Comparison of ENCODE assay signal across 11 cellular contexts in genomic region chr9:136695435-136695895, GRCh38. TPM values are rescaled to one million over a fixed set of nuclear protein-coding genes. Genes with fewer than 3 reads are reported as not detected.
DNase-seq lines count a peak whose midpoint lies in the region; ATAC-seq and TF ChIP-seq lines count a peak whose summit lies in the region.
"Had no signal": no experiment of that assay in that cellular context is flagged by ENCODE, and none has a peak within 500 bp of the region (broad histone marks: within the 10 kb centered on the region; RNA-seq: fewer than 3 reads in every experiment).

No MANE protein-coding gene starts in this region.

- H3K27ac Mint-ChIP-seq in progenitor cell of endocrine pancreas: no peak overlapping the region
- H3K27ac Mint-ChIP-seq: T-cell had no signal

- no peak for TF ChIP-seq POLR2A in testis (IDR thresholded peaks at IDR 0.05)

- no peak overlapping the region for H3K4me3 Mint-ChIP-seq in progenitor cell of endocrine pancreas (ENCODE audit: low read depth)

- no peaks in the 10 kb centered on the region for H3K36me3 ChIP-seq in testis (ENCODE audit: low read depth, missing control alignments)
- H3K36me3 ChIP-seq: ovary had no signal

- H3K4me1 Mint-ChIP-seq in progenitor cell of endocrine pancreas (ENCODE audit: low read depth): peaks cover 31% of the 10 kb centered on the region

- no peaks in the 10 kb centered on the region for H3K9me3 Mint-ChIP-seq in progenitor cell of endocrine pancreas (ENCODE audit: low read depth)
- H3K9me3 Mint-ChIP-seq: T-cell had no signal

- H3K9me3 ChIP-seq in testis: no peaks in the 10 kb centered on the region
- H3K9me3 ChIP-seq: ovary had no signal

- TF ChIP-seq CTCF in 22Rv1 (IDR thresholded peaks at IDR 0.05) (no peak), progenitor cell of endocrine pancreas (IDR thresholded peaks at IDR 0.05; ENCODE audit: unreplicated experiment) (no peak), testis (IDR thresholded peaks at IDR 0.05) (no peak)

- ATAC-seq in GM21447 (IDR thresholded peaks at IDR 0.05; ENCODE audit: unreplicated experiment): no peak
- ATAC-seq: T-cell had no signal

- H3K4me3 ChIP-seq in testis: no peak overlapping the region
- H3K4me3 ChIP-seq: coronary artery, ovary had no signal

- intact Hi-C loops in testis (cut with DNase I; ENCODE audit: low total_unique reads): no loop called here

- no peaks in the 10 kb centered on the region for H3K27me3 ChIP-seq in testis
- H3K27me3 ChIP-seq: ovary had no signal

- no peaks in the 10 kb centered on the region for H3K4me1 ChIP-seq in testis

- no peaks in the 10 kb centered on the region for H3K27me3 Mint-ChIP-seq in progenitor cell of endocrine pancreas

- peak; percentile 89 for DNase-seq in NCI-H1092 (lab: John Stamatoyannopoulos, UW)
- DNase-seq in RPMI8226: peak; percentile 99
- DNase-seq in kidney tubule cell (ENCODE audit: low spot score): peak; percentile 79
- DNase-seq in OCI-M2 (lab: John Stamatoyannopoulos, UW; ENCODE audit: unreplicated experiment): no peak
- DNase-seq in progenitor cell of endocrine pancreas (ENCODE audit: low spot score, unreplicated experiment): no peak
- DNase-seq in testis: no peak

- peak overlapping the region; percentile 56 for H3K27ac ChIP-seq in 22Rv1
- no peak overlapping the region for H3K27ac ChIP-seq in testis
- H3K27ac ChIP-seq: coronary artery, ovary had no signal

- no peaks in the 10 kb centered on the region for H3K36me3 Mint-ChIP-seq in progenitor cell of endocrine pancreas (ENCODE audit: insufficient read depth)
- H3K36me3 Mint-ChIP-seq: T-cell had no signal

- WGBS in testis, 2 donors: 76 to 83% methylated on average over 2 to 10 of the region's 10 CpGs

RNA-seq across cellular contexts. Expression of gene AGPAT2, which starts 8.2 kb away (rescaled TPM):
- total RNA-seq in progenitor cell of endocrine pancreas: 27.7 and 28.0 TPM in 2 replicates
- 10 to 100 TPM; 46.6 to 52.7 TPM for total RNA-seq in testis
- 34.2 TPM for polyA plus RNA-seq in testis (ENCODE audit: insufficient read depth, low read depth, low replicate concordance)

RNA-seq across cellular contexts. Expression of gene DIPK1B, which starts 16.9 kb away (rescaled TPM):
- total RNA-seq in progenitor cell of endocrine pancreas (51.3 and 52.9 TPM in 2 replicates), testis (10 to 100 TPM; 28.7 to 36.2 TPM)
- polyA plus RNA-seq in testis (ENCODE audit: insufficient read depth, low read depth, low replicate concordance): 23.3 TPM

RNA-seq across cellular contexts. Expression of gene EGFL7, which starts 32.7 kb away (rescaled TPM):
- total RNA-seq in progenitor cell of endocrine pancreas (13.5 and 16.3 TPM in 2 replicates), testis (100 to 1,000 TPM; 101 to 106 TPM)
- 68.5 TPM for polyA plus RNA-seq in testis (ENCODE audit: insufficient read depth, low read depth, low replicate concordance)

RNA-seq across cellular contexts. Expression of gene LCN10, which starts 47.3 kb away (rescaled TPM):
- total RNA-seq in progenitor cell of endocrine pancreas (0.42 TPM in 1 of 2 replicates, not detected in the other), testis (10 to 100 TPM in 1 of 2 donors, 1 to 10 TPM in 1; 8.3 to 11.7 TPM)
- polyA plus RNA-seq in testis (ENCODE audit: insufficient read depth, low read depth, low replicate concordance): 8.7 TPM

RNA-seq across cellular contexts. Expression of gene LCN6, which starts 52.9 kb away (rescaled TPM):
- total RNA-seq in progenitor cell of endocrine pancreas (not detected in 2 replicates), testis (10 to 100 TPM; 11.3 to 19.1 TPM)
- polyA plus RNA-seq in testis (ENCODE audit: insufficient read depth, low read depth, low replicate concordance): 7.8 TPM
- total RNA-seq: T-cell had no signal

Comparison
In these comparisons a context has a peak if more than half of its experiments do, and no peak if none do; other contexts are left out.
1. DNase-seq: peak in NCI-H1092 (single experiment), RPMI8226 (single experiment) and kidney tubule cell (single experiment); none in OCI-M2 (single experiment), progenitor cell of endocrine pancreas (single experiment) and testis (single experiment).